In the genomic region with DNA sequence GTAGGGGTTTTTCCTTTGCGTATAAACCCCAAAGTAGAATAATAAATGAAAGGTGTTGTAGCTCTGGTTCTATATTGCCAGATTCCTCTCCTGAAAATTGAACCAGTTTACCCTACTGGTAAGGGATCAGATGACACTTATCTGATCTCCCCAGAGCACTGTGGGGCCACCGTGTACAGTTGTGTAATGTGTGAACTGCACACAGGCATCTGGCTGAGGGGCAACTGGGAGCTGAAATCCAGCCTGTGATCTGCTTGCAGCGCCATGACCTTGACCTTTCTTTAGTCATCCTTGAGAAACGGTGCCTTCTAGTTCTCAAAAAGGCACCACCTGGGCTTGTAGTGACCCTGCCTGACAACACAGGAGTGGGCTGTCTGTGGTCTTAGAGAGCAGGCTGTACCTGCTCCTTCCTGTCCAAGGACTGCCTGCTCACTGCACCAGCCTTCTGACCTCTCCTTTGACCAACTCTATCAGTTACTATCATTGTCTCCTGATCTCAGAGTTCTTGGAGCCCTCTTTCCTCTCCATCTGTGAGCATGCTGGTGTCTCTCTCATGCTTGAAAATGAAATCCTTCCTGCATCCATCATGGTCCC, we compare ENCODE assay signal across 1 cellular context.
A peak's percentile ranks its signal among the peaks of the same experiment; 100 is the strongest.
TF ChIP-seq lines count a peak whose summit lies in the region.

No MANE protein-coding gene starts in this region.

TF ChIP-seq in HepG2, 621 proteins besides CTCF, POLR2A, EP300 and RAD21 (continued from another document):
- TF ChIP-seq, protein P1, sequence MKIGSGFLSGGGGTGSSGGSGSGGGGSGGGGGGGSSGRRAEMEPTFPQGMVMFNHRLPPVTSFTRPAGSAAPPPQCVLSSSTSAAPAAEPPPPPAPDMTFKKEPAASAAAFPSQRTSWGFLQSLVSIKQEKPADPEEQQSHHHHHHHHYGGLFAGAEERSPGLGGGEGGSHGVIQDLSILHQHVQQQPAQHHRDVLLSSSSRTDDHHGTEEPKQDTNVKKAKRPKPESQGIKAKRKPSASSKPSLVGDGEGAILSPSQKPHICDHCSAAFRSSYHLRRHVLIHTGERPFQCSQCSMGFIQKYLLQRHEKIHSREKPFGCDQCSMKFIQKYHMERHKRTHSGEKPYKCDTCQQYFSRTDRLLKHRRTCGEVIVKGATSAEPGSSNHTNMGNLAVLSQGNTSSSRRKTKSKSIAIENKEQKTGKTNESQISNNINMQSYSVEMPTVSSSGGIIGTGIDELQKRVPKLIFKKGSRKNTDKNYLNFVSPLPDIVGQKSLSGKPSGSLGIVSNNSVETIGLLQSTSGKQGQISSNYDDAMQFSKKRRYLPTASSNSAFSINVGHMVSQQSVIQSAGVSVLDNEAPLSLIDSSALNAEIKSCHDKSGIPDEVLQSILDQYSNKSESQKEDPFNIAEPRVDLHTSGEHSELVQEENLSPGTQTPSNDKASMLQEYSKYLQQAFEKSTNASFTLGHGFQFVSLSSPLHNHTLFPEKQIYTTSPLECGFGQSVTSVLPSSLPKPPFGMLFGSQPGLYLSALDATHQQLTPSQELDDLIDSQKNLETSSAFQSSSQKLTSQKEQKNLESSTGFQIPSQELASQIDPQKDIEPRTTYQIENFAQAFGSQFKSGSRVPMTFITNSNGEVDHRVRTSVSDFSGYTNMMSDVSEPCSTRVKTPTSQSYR (CRISPR knock-in tag; IDR thresholded peaks at IDR 0.05; ENCODE audit: borderline replicate concordance) = no peak
- TF ChIP-seq, protein P2, sequence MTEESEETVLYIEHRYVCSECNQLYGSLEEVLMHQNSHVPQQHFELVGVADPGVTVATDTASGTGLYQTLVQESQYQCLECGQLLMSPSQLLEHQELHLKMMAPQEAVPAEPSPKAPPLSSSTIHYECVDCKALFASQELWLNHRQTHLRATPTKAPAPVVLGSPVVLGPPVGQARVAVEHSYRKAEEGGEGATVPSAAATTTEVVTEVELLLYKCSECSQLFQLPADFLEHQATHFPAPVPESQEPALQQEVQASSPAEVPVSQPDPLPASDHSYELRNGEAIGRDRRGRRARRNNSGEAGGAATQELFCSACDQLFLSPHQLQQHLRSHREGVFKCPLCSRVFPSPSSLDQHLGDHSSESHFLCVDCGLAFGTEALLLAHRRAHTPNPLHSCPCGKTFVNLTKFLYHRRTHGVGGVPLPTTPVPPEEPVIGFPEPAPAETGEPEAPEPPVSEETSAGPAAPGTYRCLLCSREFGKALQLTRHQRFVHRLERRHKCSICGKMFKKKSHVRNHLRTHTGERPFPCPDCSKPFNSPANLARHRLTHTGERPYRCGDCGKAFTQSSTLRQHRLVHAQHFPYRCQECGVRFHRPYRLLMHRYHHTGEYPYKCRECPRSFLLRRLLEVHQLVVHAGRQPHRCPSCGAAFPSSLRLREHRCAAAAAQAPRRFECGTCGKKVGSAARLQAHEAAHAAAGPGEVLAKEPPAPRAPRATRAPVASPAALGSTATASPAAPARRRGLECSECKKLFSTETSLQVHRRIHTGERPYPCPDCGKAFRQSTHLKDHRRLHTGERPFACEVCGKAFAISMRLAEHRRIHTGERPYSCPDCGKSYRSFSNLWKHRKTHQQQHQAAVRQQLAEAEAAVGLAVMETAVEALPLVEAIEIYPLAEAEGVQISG (CRISPR knock-in tag; IDR thresholded peaks at IDR 0.05) = 0 out of 2 replicates have a peak, but pooled peaks have one; percentile 18
- TF ChIP-seq, protein P3, sequence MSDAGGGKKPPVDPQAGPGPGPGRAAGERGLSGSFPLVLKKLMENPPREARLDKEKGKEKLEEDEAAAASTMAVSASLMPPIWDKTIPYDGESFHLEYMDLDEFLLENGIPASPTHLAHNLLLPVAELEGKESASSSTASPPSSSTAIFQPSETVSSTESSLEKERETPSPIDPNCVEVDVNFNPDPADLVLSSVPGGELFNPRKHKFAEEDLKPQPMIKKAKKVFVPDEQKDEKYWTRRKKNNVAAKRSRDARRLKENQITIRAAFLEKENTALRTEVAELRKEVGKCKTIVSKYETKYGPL (CRISPR knock-in tag; IDR thresholded peaks at IDR 0.05) = peak; percentile 81
- TF ChIP-seq, protein P4, sequence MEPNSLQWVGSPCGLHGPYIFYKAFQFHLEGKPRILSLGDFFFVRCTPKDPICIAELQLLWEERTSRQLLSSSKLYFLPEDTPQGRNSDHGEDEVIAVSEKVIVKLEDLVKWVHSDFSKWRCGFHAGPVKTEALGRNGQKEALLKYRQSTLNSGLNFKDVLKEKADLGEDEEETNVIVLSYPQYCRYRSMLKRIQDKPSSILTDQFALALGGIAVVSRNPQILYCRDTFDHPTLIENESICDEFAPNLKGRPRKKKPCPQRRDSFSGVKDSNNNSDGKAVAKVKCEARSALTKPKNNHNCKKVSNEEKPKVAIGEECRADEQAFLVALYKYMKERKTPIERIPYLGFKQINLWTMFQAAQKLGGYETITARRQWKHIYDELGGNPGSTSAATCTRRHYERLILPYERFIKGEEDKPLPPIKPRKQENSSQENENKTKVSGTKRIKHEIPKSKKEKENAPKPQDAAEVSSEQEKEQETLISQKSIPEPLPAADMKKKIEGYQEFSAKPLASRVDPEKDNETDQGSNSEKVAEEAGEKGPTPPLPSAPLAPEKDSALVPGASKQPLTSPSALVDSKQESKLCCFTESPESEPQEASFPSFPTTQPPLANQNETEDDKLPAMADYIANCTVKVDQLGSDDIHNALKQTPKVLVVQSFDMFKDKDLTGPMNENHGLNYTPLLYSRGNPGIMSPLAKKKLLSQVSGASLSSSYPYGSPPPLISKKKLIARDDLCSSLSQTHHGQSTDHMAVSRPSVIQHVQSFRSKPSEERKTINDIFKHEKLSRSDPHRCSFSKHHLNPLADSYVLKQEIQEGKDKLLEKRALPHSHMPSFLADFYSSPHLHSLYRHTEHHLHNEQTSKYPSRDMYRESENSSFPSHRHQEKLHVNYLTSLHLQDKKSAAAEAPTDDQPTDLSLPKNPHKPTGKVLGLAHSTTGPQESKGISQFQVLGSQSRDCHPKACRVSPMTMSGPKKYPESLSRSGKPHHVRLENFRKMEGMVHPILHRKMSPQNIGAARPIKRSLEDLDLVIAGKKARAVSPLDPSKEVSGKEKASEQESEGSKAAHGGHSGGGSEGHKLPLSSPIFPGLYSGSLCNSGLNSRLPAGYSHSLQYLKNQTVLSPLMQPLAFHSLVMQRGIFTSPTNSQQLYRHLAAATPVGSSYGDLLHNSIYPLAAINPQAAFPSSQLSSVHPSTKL (CRISPR knock-in tag; IDR thresholded peaks at IDR 0.05) = peak; percentile 63; the same call in 1 of the 2 replicates
- peak; percentile 58; the same call in 1 of the 2 replicates for TF ChIP-seq RXRA (CRISPR knock-in tag; IDR thresholded peaks at IDR 0.05)
- no peak for TF ChIP-seq TP53 (CRISPR knock-in tag; conservative IDR thresholded peaks at IDR 0.05)
- TF ChIP-seq ZFYVE20 (CRISPR knock-in tag; IDR thresholded peaks at IDR 0.05; ENCODE audit: borderline replicate concordance, low read depth) = no peak
- no peak for TF ChIP-seq ADNP (CRISPR knock-in tag; IDR thresholded peaks at IDR 0.05)
- peak; percentile 47; the same call in 1 of the 2 replicates for TF ChIP-seq SALL1 (CRISPR knock-in tag; IDR thresholded peaks at IDR 0.05)
- peak; percentile 29; the same call in 1 of the 2 replicates for TF ChIP-seq HMG20A (CRISPR knock-in tag; IDR thresholded peaks at IDR 0.05; ENCODE audit: borderline replicate concordance)
- peak; percentile 41; the same call in 1 of the 2 replicates for TF ChIP-seq HNF4A (CRISPR knock-in tag; IDR thresholded peaks at IDR 0.05)
- TF ChIP-seq ATM (IDR thresholded peaks at IDR 0.05; ENCODE audit: borderline replicate concordance) = no peak
- no peak for TF ChIP-seq FOXA1 (IDR thresholded peaks at IDR 0.05)
- 0 out of 2 replicates have a peak, but pooled peaks have one; percentile 14 for TF ChIP-seq FOXA1 (CRISPR knock-in tag; IDR thresholded peaks at IDR 0.05)
- TF ChIP-seq, protein P5, sequence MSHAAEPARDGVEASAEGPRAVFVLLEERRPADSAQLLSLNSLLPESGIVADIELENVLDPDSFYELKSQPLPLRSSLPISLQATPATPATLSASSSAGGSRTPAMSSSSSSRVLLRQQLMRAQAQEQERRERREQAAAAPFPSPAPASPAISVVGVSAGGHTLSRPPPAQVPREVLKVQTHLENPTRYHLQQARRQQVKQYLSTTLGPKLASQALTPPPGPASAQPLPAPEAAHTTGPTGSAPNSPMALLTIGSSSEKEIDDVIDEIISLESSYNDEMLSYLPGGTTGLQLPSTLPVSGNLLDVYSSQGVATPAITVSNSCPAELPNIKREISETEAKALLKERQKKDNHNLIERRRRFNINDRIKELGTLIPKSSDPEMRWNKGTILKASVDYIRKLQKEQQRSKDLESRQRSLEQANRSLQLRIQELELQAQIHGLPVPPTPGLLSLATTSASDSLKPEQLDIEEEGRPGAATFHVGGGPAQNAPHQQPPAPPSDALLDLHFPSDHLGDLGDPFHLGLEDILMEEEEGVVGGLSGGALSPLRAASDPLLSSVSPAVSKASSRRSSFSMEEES (CRISPR knock-in tag; IDR thresholded peaks at IDR 0.05) = no peak
- TF ChIP-seq NR2F1 (CRISPR knock-in tag; IDR thresholded peaks at IDR 0.05) = peak; percentile 33 to 71; a peak in 1 of 4 replicates
- no peak for TF ChIP-seq ATF7-NPFF (CRISPR knock-in tag; IDR thresholded peaks at IDR 0.05; ENCODE audit: low read depth)
- TF ChIP-seq SSRP1 (CRISPR knock-in tag; IDR thresholded peaks at IDR 0.05) = no peak
- TF ChIP-seq GATAD2A (CRISPR knock-in tag; IDR thresholded peaks at IDR 0.05) = peak; percentile 66
- TF ChIP-seq MAFF (IDR thresholded peaks at IDR 0.05; ENCODE audit: low read depth, low read length) = no peak
- no peak for TF ChIP-seq FOXM1 (CRISPR knock-in tag; IDR thresholded peaks at IDR 0.05)
- no peak for TF ChIP-seq ZNF75D (CRISPR knock-in tag; IDR thresholded peaks at IDR 0.05; ENCODE audit: borderline replicate concordance)
- TF ChIP-seq, protein P6, sequence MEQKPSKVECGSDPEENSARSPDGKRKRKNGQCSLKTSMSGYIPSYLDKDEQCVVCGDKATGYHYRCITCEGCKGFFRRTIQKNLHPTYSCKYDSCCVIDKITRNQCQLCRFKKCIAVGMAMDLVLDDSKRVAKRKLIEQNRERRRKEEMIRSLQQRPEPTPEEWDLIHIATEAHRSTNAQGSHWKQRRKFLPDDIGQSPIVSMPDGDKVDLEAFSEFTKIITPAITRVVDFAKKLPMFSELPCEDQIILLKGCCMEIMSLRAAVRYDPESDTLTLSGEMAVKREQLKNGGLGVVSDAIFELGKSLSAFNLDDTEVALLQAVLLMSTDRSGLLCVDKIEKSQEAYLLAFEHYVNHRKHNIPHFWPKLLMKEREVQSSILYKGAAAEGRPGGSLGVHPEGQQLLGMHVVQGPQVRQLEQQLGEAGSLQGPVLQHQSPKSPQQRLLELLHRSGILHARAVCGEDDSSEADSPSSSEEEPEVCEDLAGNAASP (CRISPR knock-in tag; IDR thresholded peaks at IDR 0.05; ENCODE audit: borderline replicate concordance) = peak; percentile 25; the same call in 1 of the 2 replicates
- no peak for TF ChIP-seq SCMH1 (CRISPR knock-in tag; IDR thresholded peaks at IDR 0.05; ENCODE audit: borderline replicate concordance)
- TF ChIP-seq SOX6 (IDR thresholded peaks at IDR 0.05) = no peak
- peak; percentile 44 for TF ChIP-seq SOX6 (CRISPR knock-in tag; IDR thresholded peaks at IDR 0.05)
- TF ChIP-seq BCL6 (CRISPR knock-in tag; IDR thresholded peaks at IDR 0.05) = peak; percentile 72
- TF ChIP-seq SOX5 (CRISPR knock-in tag; IDR thresholded peaks at IDR 0.05; ENCODE audit: borderline replicate concordance) = peak; percentile 17; the same call in 1 of the 2 replicates
- peak; percentile 95; the same call in 1 of the 2 replicates for TF ChIP-seq SIX1 (CRISPR knock-in tag; IDR thresholded peaks at IDR 0.05; ENCODE audit: borderline replicate concordance)
- TF ChIP-seq, protein P7, sequence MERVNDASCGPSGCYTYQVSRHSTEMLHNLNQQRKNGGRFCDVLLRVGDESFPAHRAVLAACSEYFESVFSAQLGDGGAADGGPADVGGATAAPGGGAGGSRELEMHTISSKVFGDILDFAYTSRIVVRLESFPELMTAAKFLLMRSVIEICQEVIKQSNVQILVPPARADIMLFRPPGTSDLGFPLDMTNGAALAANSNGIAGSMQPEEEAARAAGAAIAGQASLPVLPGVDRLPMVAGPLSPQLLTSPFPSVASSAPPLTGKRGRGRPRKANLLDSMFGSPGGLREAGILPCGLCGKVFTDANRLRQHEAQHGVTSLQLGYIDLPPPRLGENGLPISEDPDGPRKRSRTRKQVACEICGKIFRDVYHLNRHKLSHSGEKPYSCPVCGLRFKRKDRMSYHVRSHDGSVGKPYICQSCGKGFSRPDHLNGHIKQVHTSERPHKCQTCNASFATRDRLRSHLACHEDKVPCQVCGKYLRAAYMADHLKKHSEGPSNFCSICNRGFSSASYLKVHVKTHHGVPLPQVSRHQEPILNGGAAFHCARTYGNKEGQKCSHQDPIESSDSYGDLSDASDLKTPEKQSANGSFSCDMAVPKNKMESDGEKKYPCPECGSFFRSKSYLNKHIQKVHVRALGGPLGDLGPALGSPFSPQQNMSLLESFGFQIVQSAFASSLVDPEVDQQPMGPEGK (CRISPR knock-in tag; IDR thresholded peaks at IDR 0.05) = peak; percentile 71
- peak; percentile 14; the same call in 1 of the 2 replicates for TF ChIP-seq NCOA2 (CRISPR knock-in tag; IDR thresholded peaks at IDR 0.05)
- no peak for TF ChIP-seq ARNT (IDR thresholded peaks at IDR 0.05)
- TF ChIP-seq, protein P8, sequence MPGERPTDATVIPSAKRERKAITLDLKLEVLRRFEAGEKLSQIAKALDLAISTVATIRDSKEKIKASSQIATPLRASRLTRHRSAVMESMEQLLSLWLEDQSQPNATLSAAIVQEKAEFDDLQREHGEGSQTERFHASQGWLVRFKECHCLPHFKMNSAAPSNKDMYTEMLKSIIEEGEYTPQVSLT (CRISPR knock-in tag; IDR thresholded peaks at IDR 0.05; ENCODE audit: borderline replicate concordance, low read depth) = no peak
- TF ChIP-seq, protein P9, sequence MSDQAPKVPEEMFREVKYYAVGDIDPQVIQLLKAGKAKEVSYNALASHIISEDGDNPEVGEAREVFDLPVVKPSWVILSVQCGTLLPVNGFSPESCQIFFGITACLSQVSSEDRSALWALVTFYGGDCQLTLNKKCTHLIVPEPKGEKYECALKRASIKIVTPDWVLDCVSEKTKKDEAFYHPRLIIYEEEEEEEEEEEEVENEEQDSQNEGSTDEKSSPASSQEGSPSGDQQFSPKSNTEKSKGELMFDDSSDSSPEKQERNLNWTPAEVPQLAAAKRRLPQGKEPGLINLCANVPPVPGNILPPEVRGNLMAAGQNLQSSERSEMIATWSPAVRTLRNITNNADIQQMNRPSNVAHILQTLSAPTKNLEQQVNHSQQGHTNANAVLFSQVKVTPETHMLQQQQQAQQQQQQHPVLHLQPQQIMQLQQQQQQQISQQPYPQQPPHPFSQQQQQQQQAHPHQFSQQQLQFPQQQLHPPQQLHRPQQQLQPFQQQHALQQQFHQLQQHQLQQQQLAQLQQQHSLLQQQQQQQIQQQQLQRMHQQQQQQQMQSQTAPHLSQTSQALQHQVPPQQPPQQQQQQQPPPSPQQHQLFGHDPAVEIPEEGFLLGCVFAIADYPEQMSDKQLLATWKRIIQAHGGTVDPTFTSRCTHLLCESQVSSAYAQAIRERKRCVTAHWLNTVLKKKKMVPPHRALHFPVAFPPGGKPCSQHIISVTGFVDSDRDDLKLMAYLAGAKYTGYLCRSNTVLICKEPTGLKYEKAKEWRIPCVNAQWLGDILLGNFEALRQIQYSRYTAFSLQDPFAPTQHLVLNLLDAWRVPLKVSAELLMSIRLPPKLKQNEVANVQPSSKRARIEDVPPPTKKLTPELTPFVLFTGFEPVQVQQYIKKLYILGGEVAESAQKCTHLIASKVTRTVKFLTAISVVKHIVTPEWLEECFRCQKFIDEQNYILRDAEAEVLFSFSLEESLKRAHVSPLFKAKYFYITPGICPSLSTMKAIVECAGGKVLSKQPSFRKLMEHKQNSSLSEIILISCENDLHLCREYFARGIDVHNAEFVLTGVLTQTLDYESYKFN (CRISPR knock-in tag; conservative IDR thresholded peaks at IDR 0.05) = peak; percentile 23; the same call in 1 of the 2 replicates
- peak; percentile 84; the same call in 1 of the 2 replicates for TF ChIP-seq SIX4 (CRISPR knock-in tag; IDR thresholded peaks at IDR 0.05)
- no peak for TF ChIP-seq SP2 (CRISPR knock-in tag; IDR thresholded peaks at IDR 0.05)
- TF ChIP-seq FOSL2 (CRISPR knock-in tag; IDR thresholded peaks at IDR 0.05) = peak; percentile 51
- TF ChIP-seq ZMYM3 (CRISPR knock-in tag; IDR thresholded peaks at IDR 0.05) = no peak
- peak; percentile 63 for TF ChIP-seq CEBPG (CRISPR knock-in tag; IDR thresholded peaks at IDR 0.05)
- peak; percentile 84 for TF ChIP-seq RARA (CRISPR knock-in tag; IDR thresholded peaks at IDR 0.05)
